18 cellular contexts compared by ENCODE assay signal in the genomic region with DNA sequence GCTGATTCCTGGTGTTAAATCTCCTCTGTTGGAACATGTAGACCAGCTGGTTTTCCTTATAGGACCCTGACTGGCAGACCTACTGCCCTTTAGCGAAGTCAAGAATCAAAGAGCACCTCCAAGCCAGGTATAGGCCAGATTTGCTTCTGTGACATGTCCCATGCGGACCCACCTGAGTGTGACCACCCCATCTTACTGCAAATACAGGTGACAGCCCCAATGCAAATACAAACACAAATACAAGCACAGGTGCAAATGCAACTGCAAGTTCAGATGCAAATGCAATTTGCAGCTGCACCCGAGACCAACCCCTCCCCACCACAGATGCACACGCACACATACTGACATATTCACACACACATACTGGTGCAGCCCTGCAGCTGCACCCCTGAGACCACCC.
DNase-seq lines count a peak whose midpoint lies in the region; ATAC-seq, FAIRE-seq and TF ChIP-seq lines count a peak whose summit lies in the region.
"Had no signal": no experiment of that assay in that cellular context is flagged by ENCODE, and none has a peak within 500 bp of the region (broad histone marks: within the 10 kb centered on the region; RNA-seq: fewer than 3 reads in every experiment).

No MANE protein-coding gene starts in this region.

- no peak for DNase-seq in activated CD4-positive, alpha-beta memory T cell treated with anti-CD3 and anti-CD28 coated beads, Interleukin-2, amount 10 ng/mL, durations not matched to agents 7 days and 5 days
- DNase-seq in activated CD4-positive, alpha-beta memory T cell treated with anti-CD3 and anti-CD28 coated beads for 36 hours = no peak
- DNase-seq in GM12892 (ENCODE audit: insufficient read length) = no peak
- no peak for DNase-seq in activated B cell treated with CpG ODN at 0.5 μM for 24 hours
- no peak for DNase-seq in neuronal stem cell (ENCODE audit: low spot score)
- no peak for DNase-seq in GM20000 (ENCODE audit: low spot score)
- DNase-seq in NCI-H1105 treated with DMSO at 0.1 percent for 48 hours (lab: John Stamatoyannopoulos, UW) = no peak
- DNase-seq: activated CD4-positive, CD25-positive, alpha-beta regulatory T cell treated with anti-CD3 and anti-CD28 coated beads, Interleukin-2, amount 50 U/mL, for 72 hours; activated CD8-positive, alpha-beta memory T cell treated with anti-CD3 and anti-CD28 coated beads, Interleukin-2, amount 50 U/mL, for 4 hours; GF-D8; IMR-90; NCI-H2081 treated with DMSO at 0.1 percent for 48 hours; NCI-H774; PC-9; trophoblast cell had no signal

- H3K4me1 ChIP-seq in neuronal stem cell (ENCODE audit: control insufficient read depth in 2 of 2, insufficient read depth in 1 of 2, low read depth in 1 of 2, low read length in 2 of 2) = peaks cover 2 to 24% of the 10 kb centered on the region in 2 donors
- H3K4me1 ChIP-seq: A549 had no signal

- peak overlapping the region; percentile 78 for H2BK5ac ChIP-seq in neuronal stem cell (ENCODE audit: low read length)

- no peaks in the 10 kb centered on the region for H3K36me3 Mint-ChIP-seq in activated CD4-positive, alpha-beta memory T cell treated with anti-CD3 and anti-CD28 coated beads, Interleukin-2, amount 10 ng/mL, durations not matched to agents 7 days and 5 days (ENCODE audit: low read depth)
- no peaks in the 10 kb centered on the region for H3K36me3 Mint-ChIP-seq in activated CD4-positive, alpha-beta memory T cell treated with anti-CD3 and anti-CD28 coated beads for 36 hours
- no peaks in the 10 kb centered on the region for H3K36me3 Mint-ChIP-seq in activated B cell treated with CpG ODN at 0.5 μM for 24 hours (ENCODE audit: low read depth)

- peak overlapping the region; percentile 48 for H3K27ac Mint-ChIP-seq in activated CD4-positive, alpha-beta memory T cell treated with anti-CD3 and anti-CD28 coated beads, Interleukin-2, amount 10 ng/mL, durations not matched to agents 7 days and 5 days
- no peak overlapping the region for H3K27ac Mint-ChIP-seq in activated CD4-positive, alpha-beta memory T cell treated with anti-CD3 and anti-CD28 coated beads for 36 hours
- peak overlapping the region; percentile 72 for H3K27ac Mint-ChIP-seq in activated B cell treated with CpG ODN at 0.5 μM for 24 hours

- no peak overlapping the region for H3K4ac ChIP-seq in neuronal stem cell (ENCODE audit: low read length)

- H3K9me3 ChIP-seq in neuronal stem cell (replicated peaks in 1 of 2; ENCODE audit: control insufficient read depth in 2 of 2, insufficient read depth in 1 of 2, low read depth in 1 of 2, low read length in 2 of 2) = no peaks in the 10 kb centered on the region
- H3K9me3 ChIP-seq: A549 had no signal

- H2BK12ac ChIP-seq in neuronal stem cell (ENCODE audit: low read length) = no peak overlapping the region

- no peak overlapping the region for H2BK15ac ChIP-seq in neuronal stem cell (ENCODE audit: low read length)

- no peak for ATAC-seq in activated B cell treated with CpG ODN at 0.5 μM for 24 hours (ENCODE audit: low read depth)
- ATAC-seq in GM19452 (IDR thresholded peaks at IDR 0.05; ENCODE audit: unreplicated experiment) = no peak
- ATAC-seq: A549 had no signal

- H2BK120ac ChIP-seq in neuronal stem cell (ENCODE audit: low read depth, low read length) = no peak overlapping the region

- H3K27ac ChIP-seq in neuronal stem cell (replicated peaks; ENCODE audit: low read length) = no peak overlapping the region
- H3K27ac ChIP-seq: epithelial cell of prostate, PC-9 had no signal

- TF ChIP-seq POLR2A in GM12892 (IDR thresholded peaks at IDR 0.05; ENCODE audit: low read depth, low read length) = no peak

- no peak overlapping the region for H4K91ac ChIP-seq in neuronal stem cell (ENCODE audit: low read depth, low read length, poor library complexity)

- no peaks in the 10 kb centered on the region for H3K36me3 ChIP-seq in neuronal stem cell (replicated peaks in 1 of 2; ENCODE audit: control insufficient read depth in 2 of 2, insufficient read depth in 2 of 2, low read length in 2 of 2)

- H3K9me3 Mint-ChIP-seq in activated CD4-positive, alpha-beta memory T cell treated with anti-CD3 and anti-CD28 coated beads, Interleukin-2, amount 10 ng/mL, durations not matched to agents 7 days and 5 days = no peaks in the 10 kb centered on the region
- no peaks in the 10 kb centered on the region for H3K9me3 Mint-ChIP-seq in activated CD4-positive, alpha-beta memory T cell treated with anti-CD3 and anti-CD28 coated beads for 36 hours
- H3K9me3 Mint-ChIP-seq in activated B cell treated with CpG ODN at 0.5 μM for 24 hours = no peaks in the 10 kb centered on the region

- no peak overlapping the region for H3K4me3 Mint-ChIP-seq in activated CD4-positive, alpha-beta memory T cell treated with anti-CD3 and anti-CD28 coated beads, Interleukin-2, amount 10 ng/mL, durations not matched to agents 7 days and 5 days
- H3K4me3 Mint-ChIP-seq in activated CD4-positive, alpha-beta memory T cell treated with anti-CD3 and anti-CD28 coated beads for 36 hours = no peak overlapping the region
- H3K4me3 Mint-ChIP-seq in activated B cell treated with CpG ODN at 0.5 μM for 24 hours = peak overlapping the region; percentile 2

- TF ChIP-seq CTCF in activated B cell treated with CpG ODN at 0.5 μM for 24 hours (IDR thresholded peaks at IDR 0.05) = no peak
- no peak for TF ChIP-seq CTCF in GM20000 (IDR thresholded peaks at IDR 0.05; ENCODE audit: extremely low read depth, missing control alignments)

- peaks cover 25% of the 10 kb centered on the region for H3K4me1 Mint-ChIP-seq in activated CD4-positive, alpha-beta memory T cell treated with anti-CD3 and anti-CD28 coated beads, Interleukin-2, amount 10 ng/mL, durations not matched to agents 7 days and 5 days
- H3K4me1 Mint-ChIP-seq in activated CD4-positive, alpha-beta memory T cell treated with anti-CD3 and anti-CD28 coated beads for 36 hours (ENCODE audit: low read depth) = peaks cover 8% of the 10 kb centered on the region
- peaks cover 54% of the 10 kb centered on the region for H3K4me1 Mint-ChIP-seq in activated B cell treated with CpG ODN at 0.5 μM for 24 hours

- H3K18ac ChIP-seq in neuronal stem cell (ENCODE audit: low read length) = no peak overlapping the region

- CTCF ChIA-PET in activated CD4-positive, alpha-beta memory T cell treated with anti-CD3 and anti-CD28 coated beads, Interleukin-2, amount 10 ng/mL, durations not matched to agents 7 days and 5 days (lab: Charles Lee) = no interaction called here
- CTCF ChIA-PET in activated CD4-positive, alpha-beta memory T cell treated with anti-CD3 and anti-CD28 coated beads for 36 hours (lab: Charles Lee) = no interaction called here
- CTCF ChIA-PET in activated B cell treated with CpG ODN at 0.5 μM for 24 hours (lab: Charles Lee) = interaction anchor here (1.0 kb wide), 1 partner anchor 10 kb away, joined by 3 read pairs; no protein-coding TSS in a partner anchor

- no peak overlapping the region for H2AFZ ChIP-seq in neuronal stem cell (ENCODE audit: low read length)
- H2AFZ ChIP-seq: PC-9 had no signal

- no CpG with 5 or more reads among the region's 4 CpGs for WGBS in neuronal stem cell (ENCODE audit: extremely low coverage in 2 of 2, insufficient read length in 2 of 2, insufficient replicate concordance in 1 of 2), 2 donors

- no peak overlapping the region for H2AK5ac ChIP-seq in neuronal stem cell (ENCODE audit: low read depth, low read length)

- no peak overlapping the region for H3K4me2 ChIP-seq in neuronal stem cell (ENCODE audit: insufficient read depth, low read length, poor library complexity, severe bottlenecking)
- H3K4me2 ChIP-seq: A549, PC-9 had no signal

- intact Hi-C loops in activated CD4-positive, alpha-beta memory T cell treated with anti-CD3 and anti-CD28 coated beads for 36 hours (cut with micrococcal nuclease) = no loop called here
- intact Hi-C loops in activated B cell treated with CpG ODN at 0.5 μM for 24 hours (cut with micrococcal nuclease) = no loop called here

- H3K23ac ChIP-seq in neuronal stem cell (ENCODE audit: low read depth, low read length, poor library complexity) = no peak overlapping the region

- FAIRE-seq in GM12892 (lab: Jason Lieb, UNC) = peak; percentile 78
- FAIRE-seq: A549 had no signal

- peaks cover 2% of the 10 kb centered on the region for H3K27me3 Mint-ChIP-seq in activated CD4-positive, alpha-beta memory T cell treated with anti-CD3 and anti-CD28 coated beads, Interleukin-2, amount 10 ng/mL, durations not matched to agents 7 days and 5 days
- H3K27me3 Mint-ChIP-seq in activated CD4-positive, alpha-beta memory T cell treated with anti-CD3 and anti-CD28 coated beads for 36 hours = no peaks in the 10 kb centered on the region
- no peaks in the 10 kb centered on the region for H3K27me3 Mint-ChIP-seq in activated B cell treated with CpG ODN at 0.5 μM for 24 hours

- no peak overlapping the region for H3K14ac ChIP-seq in neuronal stem cell (ENCODE audit: low read length)

- H3K79me1 ChIP-seq in neuronal stem cell (ENCODE audit: low read depth, low read length) = no peaks in the 10 kb centered on the region

- H4K8ac ChIP-seq in neuronal stem cell (ENCODE audit: low read depth, low read length) = no peak overlapping the region

- H3K9ac ChIP-seq in neuronal stem cell (ENCODE audit: low read depth, low read length, poor library complexity) = no peak overlapping the region

- POLR2A ChIA-PET in activated CD4-positive, alpha-beta memory T cell treated with anti-CD3 and anti-CD28 coated beads, Interleukin-2, amount 10 ng/mL, durations not matched to agents 7 days and 5 days (lab: Charles Lee) = no interaction called here
- POLR2A ChIA-PET in activated CD4-positive, alpha-beta memory T cell treated with anti-CD3 and anti-CD28 coated beads for 36 hours (lab: Charles Lee) = no interaction called here
- POLR2A ChIA-PET in activated B cell treated with CpG ODN at 0.5 μM for 24 hours (lab: Charles Lee) = interaction anchor here (1.4 to 1.7 kb wide), 2 partner anchors 8 to 15 kb away, joined by 3 to 6 read pairs; no protein-coding TSS in a partner anchor

- no peaks in the 10 kb centered on the region for H3K27me3 ChIP-seq in neuronal stem cell (ENCODE audit: control insufficient read depth in 3 of 3, insufficient read depth in 3 of 3, low read depth in 1 of 3, low read length in 3 of 3)

- H3K4me3 ChIP-seq in neuronal stem cell (ENCODE audit: low read length in 2 of 2) = no peak overlapping the region
- H3K4me3 ChIP-seq: A549, PC-9 had no signal
